In genomic region chrX:40459576-40460158, GRCh38 we compare ENCODE assay signal across 20 cellular contexts.
DNase-seq lines count a peak whose midpoint lies in the region; FAIRE-seq and TF ChIP-seq lines count a peak whose summit lies in the region.
"Had no signal": no experiment of that assay in that cellular context is flagged by ENCODE, and none has a peak within 500 bp of the region (broad histone marks: within the 10 kb centered on the region; RNA-seq: fewer than 3 reads in every experiment).

No MANE protein-coding gene starts in this region.

- H3K23ac ChIP-seq in H1 (ENCODE audit: insufficient read length), result no peak overlapping the region

- peak overlapping the region; percentile 60; the same call in 1 of the 2 replicates for H2BK5ac ChIP-seq in H1 (ENCODE audit: low read depth, low read length)

- no peaks in the 10 kb centered on the region for H3K79me1 ChIP-seq in H1 (ENCODE audit: low read depth, low read length)

- H2BK20ac ChIP-seq in H1 (ENCODE audit: low read length), result peak overlapping the region; percentile 80; the same call in 1 of the 2 replicates

- peak overlapping the region; percentile 35 for H4K5ac ChIP-seq in H1 (ENCODE audit: insufficient read length, low read depth, low read length)

- peaks cover 2% of the 10 kb centered on the region for H3K4me1 Mint-ChIP-seq in glutamatergic neuron (ENCODE audit: low read depth, unreplicated experiment)
- H3K4me1 Mint-ChIP-seq: activated CD4-positive, alpha-beta T cell treated with anti-CD3 and anti-CD28 coated beads for 36 hours; activated naive CD8-positive, alpha-beta T cell treated with anti-CD3 and anti-CD28 coated beads, Interleukin-2, amount 10 ng/mL, durations not matched to agents 7 days and 5 days; activated T-helper 17 cell treated with anti-CD3 and anti-CD28 coated beads, Interleukin-2, amount 50 U/mL, for 72 hours; memory B cell; natural killer cell had no signal

- H3K27ac ChIP-seq in H1 (ENCODE audit: low read depth, low read length) (no peak overlapping the region), layer of hippocampus (ENCODE audit: low read depth, low read length) (peak overlapping the region; percentile 38), A673 (ENCODE audit: low read depth, low read length, poor library complexity, severe bottlenecking) (no peak overlapping the region)
- H3K27ac ChIP-seq: breast epithelium, prostate gland, thoracic aorta had no signal

- H2BK15ac ChIP-seq in H1 (ENCODE audit: low read length), result no peak overlapping the region

- H2BK120ac ChIP-seq in H1 (replicated peaks; ENCODE audit: low read depth, low read length), result no peak overlapping the region

- peak; percentile 52 for FAIRE-seq in H1 (lab: Jason Lieb, UNC)
- FAIRE-seq: K562, keratinocyte, RCC 7860 had no signal

- H3K14ac ChIP-seq in H1 (ENCODE audit: insufficient read length), result no peak overlapping the region

- peaks cover 3% of the 10 kb centered on the region for H3K27me3 Mint-ChIP-seq in glutamatergic neuron (ENCODE audit: unreplicated experiment)
- H3K27me3 Mint-ChIP-seq: activated CD4-positive, alpha-beta T cell treated with anti-CD3 and anti-CD28 coated beads for 36 hours; activated T-helper 17 cell treated with anti-CD3 and anti-CD28 coated beads, Interleukin-2, amount 50 U/mL, for 72 hours had no signal

- H2AFZ ChIP-seq in H1 (ENCODE audit: low read length), result no peak overlapping the region

- DNase-seq in NT2/D1 (ENCODE audit: low read depth, low spot score) (peak; percentile 83), H1 (ENCODE audit: low read depth in 1 of 2, low spot score in 2 of 2) (peak in 1 of 2 experiments; percentile 49), superior temporal gyrus (ENCODE audit: extremely low spot score) (peak; percentile 74), glutamatergic neuron (no peak), DMS53 (lab: John Stamatoyannopoulos, UW) (no peak), A673 (ENCODE audit: low spot score) (no peak)
- DNase-seq: activated CD4-positive, alpha-beta T cell treated with anti-CD3 and anti-CD28 coated beads for 36 hours; activated naive CD8-positive, alpha-beta T cell treated with anti-CD3 and anti-CD28 coated beads, Interleukin-2, amount 10 ng/mL, durations not matched to agents 7 days and 5 days; natural killer cell; NCI-H1930; stimulated activated CD4-positive, alpha-beta T cell treated with anti-CD3 and anti-CD28 coated beads, Interleukin-12 subunit alpha, Interleukin-12 subunit beta, amount 100 ng/mL, for 4 hours had no signal

- no peak for TF ChIP-seq POLR2A in H1 (IDR thresholded peaks at IDR 0.05; ENCODE audit: control extremely low read depth in 1 of 2, low read depth in 2 of 2, low read length in 2 of 2)

- H3K27me3 ChIP-seq in NT2/D1 (ENCODE audit: insufficient read depth, insufficient read length), result no peaks in the 10 kb centered on the region
- H3K27me3 ChIP-seq in H1 (replicated peaks in 1 of 4; ENCODE audit: control insufficient read depth in 3 of 4, extremely low read depth in 1 of 4, insufficient read depth in 3 of 4, low read length in 3 of 4), result 0 out of 7 replicates have a peak, but pooled peaks cover 0 to 3% (median 0%) of the 10 kb centered on the region in 4 experiments
- H3K27me3 ChIP-seq in layer of hippocampus (ENCODE audit: control insufficient read depth, insufficient read depth, low read length), result no peaks in the 10 kb centered on the region
- H3K27me3 ChIP-seq in A673 (replicated peaks; ENCODE audit: insufficient read depth, low read depth, low read length, poor library complexity), result no peaks in the 10 kb centered on the region

- TF ChIP-seq RAD21 in H1 (IDR thresholded peaks at IDR 0.05 in 1 of 2, conservative IDR thresholded peaks at IDR 0.05 in 1 of 2; ENCODE audit: low read depth in 2 of 2, low read length in 2 of 2), result no peak

- H3K4me2 ChIP-seq in H1 (ENCODE audit: insufficient read depth in 1 of 2, low read depth in 2 of 2, low read length in 2 of 2), result no peak overlapping the region; a peak in 2 of 4 replicates

- CTCF ChIA-PET in H1 (lab: Charles Lee; ENCODE audit: partially characterized antibody) (no interaction called here), A673 (lab: Charles Lee) (no interaction called here)

- H3K4me1 ChIP-seq in NT2/D1 (ENCODE audit: insufficient read depth, insufficient read length) (peaks cover 2% of the 10 kb centered on the region), H1 (replicated peaks in 1 of 4; ENCODE audit: control insufficient read depth in 3 of 4, insufficient read depth in 4 of 4, low read length in 3 of 4) (peaks cover 0 to 7% (median 0%) of the 10 kb centered on the region in 4 experiments; a peak in 2 of 7 replicates), A673 (ENCODE audit: insufficient read depth, low read length, poor library complexity, severe bottlenecking) (no peaks in the 10 kb centered on the region)
- H3K4me1 ChIP-seq: breast epithelium, prostate gland had no signal

- TF ChIP-seq EP300 in H1 (IDR thresholded peaks at IDR 0.05; ENCODE audit: borderline replicate concordance in 1 of 2, low read depth in 2 of 2, low read length in 2 of 2), result no peak

- peak overlapping the region; percentile 3; the same call in 1 of the 2 replicates for H3K18ac ChIP-seq in H1 (ENCODE audit: extremely low read depth, low read length)

- H3K56ac ChIP-seq in H1 (replicated peaks; ENCODE audit: insufficient read length, low read depth, low read length), result no peak overlapping the region

- intact Hi-C loops in A673 (cut with micrococcal nuclease; ENCODE audit: unreplicated experiment), result no loop called here

- no peak overlapping the region for H3K4me3 Mint-ChIP-seq in glutamatergic neuron (ENCODE audit: unreplicated experiment)
- H3K4me3 Mint-ChIP-seq: activated CD4-positive, alpha-beta T cell treated with anti-CD3 and anti-CD28 coated beads for 36 hours; activated naive CD8-positive, alpha-beta T cell treated with anti-CD3 and anti-CD28 coated beads, Interleukin-2, amount 10 ng/mL, durations not matched to agents 7 days and 5 days; activated T-helper 17 cell treated with anti-CD3 and anti-CD28 coated beads, Interleukin-2, amount 50 U/mL, for 72 hours; memory B cell; natural killer cell had no signal

- no peaks in the 10 kb centered on the region for H3K9me3 Mint-ChIP-seq in glutamatergic neuron (ENCODE audit: unreplicated experiment)
- H3K9me3 Mint-ChIP-seq: activated naive CD8-positive, alpha-beta T cell treated with anti-CD3 and anti-CD28 coated beads, Interleukin-2, amount 10 ng/mL, durations not matched to agents 7 days and 5 days; activated T-helper 17 cell treated with anti-CD3 and anti-CD28 coated beads, Interleukin-2, amount 50 U/mL, for 72 hours; memory B cell; natural killer cell had no signal

- H2AK5ac ChIP-seq in H1 (ENCODE audit: low read depth, low read length), result no peak overlapping the region

- peaks cover 10% of the 10 kb centered on the region; the same call in 1 of the 2 replicates for H3K9me3 ChIP-seq in NT2/D1 (ENCODE audit: insufficient read depth, low read length)
- peaks cover 0 to 5% of the 10 kb centered on the region in 2 experiments; a peak in 2 of 4 replicates for H3K9me3 ChIP-seq in H1 (ENCODE audit: insufficient read depth in 2 of 2, low read depth in 1 of 2, low read length in 1 of 2)
- H3K9me3 ChIP-seq in A673 (ENCODE audit: low read depth, low read length, poor library complexity, severe bottlenecking), result no peaks in the 10 kb centered on the region
- H3K9me3 ChIP-seq: prostate gland, thoracic aorta had no signal

- no peaks in the 10 kb centered on the region for H3K79me2 ChIP-seq in H1 (ENCODE audit: control insufficient read depth in 1 of 2, insufficient read depth in 2 of 2, low read length in 2 of 2)

- POLR2A ChIA-PET in H1 (lab: Charles Lee; ENCODE audit: partially characterized antibody) (no interaction called here), A673 (lab: Charles Lee; ENCODE audit: low non-redundant PET) (no interaction called here)

- H3K9ac ChIP-seq in NT2/D1 (ENCODE audit: insufficient read length, low read depth) (peak overlapping the region; percentile 57), H1 (replicated peaks in 1 of 4; ENCODE audit: extremely low read depth in 1 of 4, low read depth in 3 of 4, low read length in 3 of 4) (no peak overlapping the region)

- no peak overlapping the region for H4K8ac ChIP-seq in H1 (ENCODE audit: extremely low read depth, insufficient read depth, low read length)

- 27% methylated on average over 4 of the region's 5 CpGs; no CpG with 5 or more reads in 1 of the 2 experiments for WGBS in H1 (ENCODE audit: extremely low coverage in 1 of 2, insufficient coverage in 1 of 2, insufficient read length in 1 of 2, insufficient replicate concordance in 2 of 2, low coverage in 1 of 2, low lambda C conversion rate in 2 of 2, missing lambda C conversion rate in 1 of 2), 2 experiments

- no peak overlapping the region for H3K27ac Mint-ChIP-seq in glutamatergic neuron (ENCODE audit: unreplicated experiment)
- H3K27ac Mint-ChIP-seq: activated CD4-positive, alpha-beta T cell treated with anti-CD3 and anti-CD28 coated beads for 36 hours; activated naive CD8-positive, alpha-beta T cell treated with anti-CD3 and anti-CD28 coated beads, Interleukin-2, amount 10 ng/mL, durations not matched to agents 7 days and 5 days; activated T-helper 17 cell treated with anti-CD3 and anti-CD28 coated beads, Interleukin-2, amount 50 U/mL, for 72 hours; memory B cell; natural killer cell had no signal

- H2BK12ac ChIP-seq in H1 (ENCODE audit: low read depth, low read length), result no peak overlapping the region

- peak overlapping the region; percentile 85 for H3K4ac ChIP-seq in H1 (replicated peaks; ENCODE audit: insufficient read length, low read depth, low read length)

- H4K91ac ChIP-seq in H1 (replicated peaks; ENCODE audit: insufficient read length, low read length), result peak overlapping the region; percentile 65

- H4K20me1 ChIP-seq in H1 (replicated peaks in 1 of 2; ENCODE audit: control insufficient read depth in 1 of 2, insufficient read depth in 2 of 2, low read length in 2 of 2), result no peaks in the 10 kb centered on the region

- TF ChIP-seq CTCF in H1 (IDR thresholded peaks at IDR 0.05; ENCODE audit: control extremely low read depth in 1 of 3, insufficient read depth in 1 of 3, low read depth in 1 of 3, low read length in 3 of 3) (no peak), glutamatergic neuron (IDR thresholded peaks at IDR 0.05; ENCODE audit: partially characterized antibody, unreplicated experiment) (no peak), A673 (conservative IDR thresholded peaks at IDR 0.05; ENCODE audit: low read depth, low read length) (no peak)

- no peaks in the 10 kb centered on the region for H3K36me3 ChIP-seq in NT2/D1 (ENCODE audit: insufficient read depth, insufficient read length, low read length)
- no peaks in the 10 kb centered on the region for H3K36me3 ChIP-seq in H1 (ENCODE audit: control insufficient read depth in 2 of 4, insufficient read depth in 4 of 4, low read length in 3 of 4)
- no peaks in the 10 kb centered on the region for H3K36me3 ChIP-seq in A673 (ENCODE audit: insufficient read depth, low read length, poor library complexity, severe bottlenecking)
- H3K36me3 ChIP-seq: breast epithelium, prostate gland, thoracic aorta had no signal

- no TSS peak for BruUV-seq in A673 (replicated peaks; lab: Mats Ljungman, UMichigan)

- H3K23me2 ChIP-seq in H1 (ENCODE audit: low read depth, low read length), result no peaks in the 10 kb centered on the region

- no peaks in the 10 kb centered on the region for H3K36me3 Mint-ChIP-seq in glutamatergic neuron (ENCODE audit: unreplicated experiment)
- H3K36me3 Mint-ChIP-seq: activated naive CD8-positive, alpha-beta T cell treated with anti-CD3 and anti-CD28 coated beads, Interleukin-2, amount 10 ng/mL, durations not matched to agents 7 days and 5 days; memory B cell; natural killer cell had no signal

- no peak overlapping the region for H3K4me3 ChIP-seq in NT2/D1 (ENCODE audit: insufficient read length, low read depth)
- no peak overlapping the region for H3K4me3 ChIP-seq in H1 (ENCODE audit: extremely low read depth in 1 of 4, insufficient read depth in 2 of 4, low read depth in 3 of 4, low read length in 4 of 4)
- no peak overlapping the region for H3K4me3 ChIP-seq in A673 (ENCODE audit: low read depth, low read length, poor library complexity, severe bottlenecking)
- H3K4me3 ChIP-seq: breast epithelium, K562, prostate gland, thoracic aorta had no signal

Comparison
In these comparisons a context has a peak if more than half of its experiments do, and no peak if none do; other contexts are left out.
1. DNase-seq: peak in NT2/D1 (single experiment) and superior temporal gyrus (single experiment); none in glutamatergic neuron (single experiment), DMS53 (single experiment) and A673 (single experiment).